ENCODE assay signal across 8 cellular contexts in the genomic region with DNA sequence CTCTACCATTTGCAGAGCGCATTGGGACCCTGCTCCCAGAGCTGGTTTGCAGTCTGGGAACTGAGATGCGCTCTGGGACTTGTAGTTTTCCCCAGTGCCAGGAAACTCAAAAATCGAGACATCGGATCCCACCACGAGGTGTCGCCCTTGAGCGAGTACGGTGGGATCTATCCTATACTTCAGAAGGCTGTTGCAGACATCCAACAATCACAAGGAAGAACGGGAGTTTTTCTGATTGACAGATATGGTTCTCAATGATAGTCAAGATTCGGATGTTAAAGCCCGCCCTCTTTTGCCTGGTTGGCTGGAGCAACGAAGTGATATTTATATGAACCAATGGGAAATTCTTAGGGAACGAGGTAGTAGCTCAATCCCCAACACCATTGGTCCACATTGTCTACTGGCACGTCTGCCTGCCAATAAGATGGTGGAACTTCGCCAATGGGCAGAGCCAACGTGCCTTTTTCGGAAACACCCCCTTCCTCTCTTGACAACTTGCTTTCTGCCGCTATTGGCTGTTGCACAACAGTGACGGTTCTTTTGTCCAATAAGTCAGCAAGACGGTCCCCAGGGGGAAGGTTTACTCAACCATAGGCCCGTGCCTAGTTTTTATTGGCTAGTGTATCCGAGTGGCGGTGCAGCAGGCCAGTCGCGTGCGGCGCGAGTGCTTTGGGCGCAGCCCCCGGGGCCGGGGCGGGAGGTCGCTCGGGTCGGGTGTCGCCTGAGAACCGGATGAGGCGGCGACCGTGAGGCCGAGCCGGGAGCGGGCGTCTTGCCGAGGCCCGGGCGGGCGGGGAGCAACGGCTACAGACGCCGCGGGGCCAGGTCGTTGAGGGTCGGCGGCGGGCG. TPM values are rescaled to one million over a fixed set of nuclear protein-coding genes. Genes with fewer than 3 reads are reported as not detected.
DNase-seq lines count a peak whose midpoint lies in the region; ATAC-seq, FAIRE-seq and TF ChIP-seq lines count a peak whose summit lies in the region.

A gene (plus strand): TSS at position 724 of the 849 bp plus-strand sequence. CDS start 164 bp downstream, outside the sequence.

- no peaks in the 10 kb centered on the region for H3K9me3 ChIP-seq in OCI-LY3 (ENCODE audit: insufficient read depth, low read length)
- no peaks in the 10 kb centered on the region for H3K9me3 ChIP-seq in endothelial cell of umbilical vein (replicated peaks; ENCODE audit: control insufficient read depth, insufficient read depth, low read length)

- H3K9me1 ChIP-seq in endothelial cell of umbilical vein (replicated peaks; ENCODE audit: control insufficient read depth, extremely low read depth, insufficient read depth, low read length) = no peaks in the 10 kb centered on the region

- peak within 1 kb of the TSS; percentile 91 for H3K4me2 ChIP-seq in OCI-LY3 (ENCODE audit: low read length)
- H3K4me2 ChIP-seq in endothelial cell of umbilical vein (ENCODE audit: insufficient read depth, low read length) = peak within 1 kb of the TSS; percentile 91

- POLR2A ChIA-PET in endothelial cell of umbilical vein (lab: Charles Lee) = interaction anchor here (0.6 to 1.4 kb wide), 2 partner anchors 147 to 149 kb away, joined by 3 to 4 read pairs; no protein-coding TSS in a partner anchor

- intact Hi-C loops in endothelial cell of umbilical vein (cut with micrococcal nuclease) = loop anchor here (1.0 kb wide), 9 partner anchors 16 to 219 kb away; a partner anchor contains a TSS

- peak; percentile 60 for TF ChIP-seq POLR2A in endothelial cell of umbilical vein (IDR thresholded peaks at IDR 0.05; ENCODE audit: low read depth, low read length)

- peak; percentile 89 for TF ChIP-seq CTCF in D721Med (IDR thresholded peaks at IDR 0.05; ENCODE audit: insufficient read depth, missing control alignments)
- peak; percentile 92 for TF ChIP-seq CTCF in OCI-LY3 (IDR thresholded peaks at IDR 0.05; ENCODE audit: low read depth, low read length)
- peak; percentile 77 to 88 for TF ChIP-seq CTCF in endothelial cell of umbilical vein (IDR thresholded peaks at IDR 0.05; ENCODE audit: extremely low read depth in 1 of 2, insufficient read depth in 1 of 2, low read depth in 1 of 2, low read length in 2 of 2)

- DNase-seq in D721Med (ENCODE audit: insufficient read length, low spot score) (peak; percentile 81), HuH-7 (ENCODE audit: low spot score) (peak; percentile 97), activated T-cell treated with anti-CD3 and anti-CD28 coated beads for 1 hour (ENCODE audit: low read depth) (peak; percentile 94), endothelial cell of umbilical vein (ENCODE audit: low read depth, low spot score) (peak; percentile 100), middle frontal gyrus (ENCODE audit: extremely low spot score, low spot score) (peak; percentile 100)
- DNase-seq in stimulated activated CD8-positive, alpha-beta memory T cell treated with anti-CD3 and anti-CD28 coated beads, Interleukin-4, amount 100 ng/mL, for 1 hour (ENCODE audit: low read depth in 2 of 2, low spot score in 1 of 2) = peak; percentile 91 to 93

- H3K27me3 ChIP-seq in OCI-LY3 (ENCODE audit: low read depth, low read length) (no peaks in the 10 kb centered on the region), endothelial cell of umbilical vein (ENCODE audit: control insufficient read depth in 2 of 2, insufficient read depth in 2 of 2, low read length in 2 of 2) (no peaks in the 10 kb centered on the region)

- FAIRE-seq in D721Med (lab: Jason Lieb, UNC) = peak; percentile 96
- peak; percentile 100 for FAIRE-seq in endothelial cell of umbilical vein (lab: Jason Lieb, UNC)

- ATAC-seq in GM21447 (IDR thresholded peaks at IDR 0.05; ENCODE audit: unreplicated experiment) = peak; percentile 77

- H3K4me1 ChIP-seq in OCI-LY3 (ENCODE audit: low read length) (peaks cover 11% of the 10 kb centered on the region), endothelial cell of umbilical vein (ENCODE audit: control insufficient read depth, extremely low read depth, insufficient read depth, low read length) (peaks cover 13% of the 10 kb centered on the region)

- H3K27ac ChIP-seq in OCI-LY3 (ENCODE audit: low read length) (peak within 1 kb of the TSS; percentile 47), endothelial cell of umbilical vein (ENCODE audit: insufficient read depth, low read depth, low read length) (peak within 1 kb of the TSS; percentile 74)

- peak within 1 kb of the TSS; percentile 75 for H2AFZ ChIP-seq in OCI-LY3 (ENCODE audit: low read depth, low read length)
- peak within 1 kb of the TSS; percentile 85 for H2AFZ ChIP-seq in endothelial cell of umbilical vein (ENCODE audit: low read depth, low read length)

- H3K36me3 ChIP-seq in OCI-LY3 (replicated peaks; ENCODE audit: low read depth, low read length) (peaks cover 22% of the 10 kb centered on the region), endothelial cell of umbilical vein (ENCODE audit: control insufficient read depth in 2 of 2, extremely low read depth in 1 of 2, insufficient read depth in 2 of 2, low read length in 2 of 2) (no peaks in the 10 kb centered on the region)

- H3K9ac ChIP-seq in OCI-LY3 (ENCODE audit: low read length) (peak within 1 kb of the TSS; percentile 83), endothelial cell of umbilical vein (replicated peaks; ENCODE audit: extremely low read depth, insufficient read depth, low read length) (peak within 1 kb of the TSS; percentile 92)

- TSS peak; percentile 19 for BruUV-seq in endothelial cell of umbilical vein (replicated peaks; lab: Mats Ljungman, UMichigan)

- H4K20me1 ChIP-seq in OCI-LY3 (ENCODE audit: insufficient read depth, low read length) (peaks cover 29% of the 10 kb centered on the region), endothelial cell of umbilical vein (replicated peaks; ENCODE audit: control insufficient read depth, extremely low read depth, insufficient read depth, low read length) (peaks cover 3% of the 10 kb centered on the region)

- CTCF ChIA-PET in endothelial cell of umbilical vein (lab: Charles Lee) = interaction anchor here (0.6 to 8.0 kb wide), 37 partner anchors 11 to 238 kb away, joined by 3 to 100 read pairs (median 5); a partner anchor contains a TSS

- peak within 1 kb of the TSS; percentile 82 for H3K4me3 ChIP-seq in OCI-LY3 (ENCODE audit: low read length)
- H3K4me3 ChIP-seq in endothelial cell of umbilical vein (replicated peaks in 1 of 3; ENCODE audit: insufficient read depth in 1 of 3, low read depth in 1 of 3, low read length in 3 of 3) = peak within 1 kb of the TSS; percentile 25 to 82 (median 49)

- dilution Hi-C loops in endothelial cell of umbilical vein (cut with MboI; ENCODE audit: extremely low pct_ligation_motif_present, low sequenced_read_pairs) = no loop called here

- H3K79me2 ChIP-seq in OCI-LY3 (ENCODE audit: low read length) = peaks cover 46% of the 10 kb centered on the region
- H3K79me2 ChIP-seq in endothelial cell of umbilical vein (ENCODE audit: control insufficient read depth, insufficient read depth, low read length) = peaks cover 46% of the 10 kb centered on the region

TF ChIP-seq in endothelial cell of umbilical vein, 7 proteins besides CTCF, POLR2A, EP300 and RAD21:
- TF ChIP-seq POLR2AphosphoS5 (IDR thresholded peaks at IDR 0.05; ENCODE audit: insufficient read depth, low read depth, low read length) (peak; percentile 72), MYC (IDR thresholded peaks at IDR 0.05; ENCODE audit: low read depth, low read length) (peak; percentile 31), GATA2 (IDR thresholded peaks at IDR 0.05; ENCODE audit: insufficient read depth, insufficient read length, low read depth, low read length) (no peak)
- TF ChIP-seq, protein P1, sequence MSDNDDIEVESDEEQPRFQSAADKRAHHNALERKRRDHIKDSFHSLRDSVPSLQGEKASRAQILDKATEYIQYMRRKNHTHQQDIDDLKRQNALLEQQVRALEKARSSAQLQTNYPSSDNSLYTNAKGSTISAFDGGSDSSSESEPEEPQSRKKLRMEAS (IDR thresholded peaks at IDR 0.05; ENCODE audit: insufficient read depth, insufficient read length) = peak; percentile 38

RNA-seq across cellular contexts. Expression of the gene that starts here (rescaled TPM):
- 164 and 175 TPM in 2 replicates for total RNA-seq in endothelial cell of umbilical vein
- 81.8 and 89.9 TPM in 2 replicates for polyA plus RNA-seq in endothelial cell of umbilical vein
- polyA plus RNA-seq in endothelial cell of umbilical vein (2011; cell fraction: cytosol; rRNA removed) = 59.6 and 61.8 TPM in 2 replicates
- polyA plus RNA-seq in endothelial cell of umbilical vein (2011; cell fraction: nucleus; rRNA removed) = 239 and 272 TPM in 2 replicates
- 107 and 132 TPM in 2 replicates for polyA plus RNA-seq in endothelial cell of umbilical vein (2012)
- 201 and 205 TPM in 2 replicates for polyA minus RNA-seq in endothelial cell of umbilical vein
- 86.9 TPM for polyA minus RNA-seq in endothelial cell of umbilical vein (2011; cell fraction: cytosol; rRNA and poly(A)+ RNA removed)
- 220 and 223 TPM in 2 replicates for polyA minus RNA-seq in endothelial cell of umbilical vein (2011; cell fraction: nucleus; rRNA and poly(A)+ RNA removed)

Comparison
In these comparisons a context has a peak if more than half of its experiments do, and no peak if none do; other contexts are left out.
1. Peak in every context shown above with its lines: DNase-seq, ATAC-seq, H3K4me3 ChIP-seq and H3K27ac ChIP-seq.